1 cellular context compared by ENCODE assay signal in genomic region chr4:118086334-118086733, GRCh38.
TF ChIP-seq lines count a peak whose summit lies in the region.

No MANE protein-coding gene starts in this region.

TF ChIP-seq in HepG2, 621 proteins besides CTCF, POLR2A, EP300 and RAD21 (continued from another document):
- no peak for TF ChIP-seq AFF4 (CRISPR knock-in tag; IDR thresholded peaks at IDR 0.05)
- TF ChIP-seq FOXO1 (CRISPR knock-in tag; IDR thresholded peaks at IDR 0.05), result no peak
- no peak for TF ChIP-seq HNRNPUL1 (IDR thresholded peaks at IDR 0.05; ENCODE audit: low read depth, low read length)
- TF ChIP-seq NBN (conservative IDR thresholded peaks at IDR 0.05), result no peak
- no peak for TF ChIP-seq ZKSCAN8 (CRISPR knock-in tag; IDR thresholded peaks at IDR 0.05; ENCODE audit: borderline replicate concordance)
- TF ChIP-seq CREM (IDR thresholded peaks at IDR 0.05), result no peak
- no peak for TF ChIP-seq CREM (CRISPR knock-in tag; IDR thresholded peaks at IDR 0.05)
- TF ChIP-seq PHF8 (CRISPR knock-in tag; IDR thresholded peaks at IDR 0.05), result no peak
